1 cellular context compared by ENCODE assay signal in the genomic region with DNA sequence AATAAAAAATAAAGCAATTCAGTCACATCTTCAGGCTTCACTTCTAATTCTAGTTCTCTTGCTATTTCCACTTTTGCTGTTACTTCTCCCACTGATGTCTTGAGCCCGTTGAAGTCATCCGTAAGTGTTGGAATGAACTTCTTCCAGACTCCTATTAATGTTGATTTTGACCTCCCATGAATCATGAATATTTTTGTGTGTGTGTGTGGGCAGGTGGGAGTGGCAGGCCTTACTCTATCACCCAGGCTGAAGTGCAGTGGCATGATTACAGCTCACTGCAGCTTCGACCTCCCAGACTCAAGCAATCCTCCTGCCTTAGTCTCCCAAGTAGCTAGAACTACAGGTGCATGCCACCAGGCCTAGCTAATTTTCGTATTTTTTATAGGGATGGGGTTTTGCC.
TF ChIP-seq lines count a peak whose summit lies in the region.

No MANE protein-coding gene starts in this region.

TF ChIP-seq in IMR-90, 13 proteins besides CTCF, POLR2A, EP300 and RAD21 (continued from another document):
- TF ChIP-seq, protein P1, sequence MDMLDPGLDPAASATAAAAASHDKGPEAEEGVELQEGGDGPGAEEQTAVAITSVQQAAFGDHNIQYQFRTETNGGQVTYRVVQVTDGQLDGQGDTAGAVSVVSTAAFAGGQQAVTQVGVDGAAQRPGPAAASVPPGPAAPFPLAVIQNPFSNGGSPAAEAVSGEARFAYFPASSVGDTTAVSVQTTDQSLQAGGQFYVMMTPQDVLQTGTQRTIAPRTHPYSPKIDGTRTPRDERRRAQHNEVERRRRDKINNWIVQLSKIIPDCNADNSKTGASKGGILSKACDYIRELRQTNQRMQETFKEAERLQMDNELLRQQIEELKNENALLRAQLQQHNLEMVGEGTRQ (IDR thresholded peaks at IDR 0.05; ENCODE audit: low read depth, low read length) = no peak
- TF ChIP-seq MAFK (IDR thresholded peaks at IDR 0.05; ENCODE audit: low read depth, low read length) (no peak), SMC3 (IDR thresholded peaks at IDR 0.05; ENCODE audit: low read depth, low read length) (no peak), RCOR1 (IDR thresholded peaks at IDR 0.05; ENCODE audit: insufficient replicate concordance, low read length) (no peak), NFE2L2 (IDR thresholded peaks at IDR 0.05; ENCODE audit: low read depth, low read length) (no peak), CHD1 (IDR thresholded peaks at IDR 0.05; ENCODE audit: low read depth, low read length) (no peak), CEBPB (IDR thresholded peaks at IDR 0.05; ENCODE audit: low read depth, low read length) (no peak), BHLHE40 (IDR thresholded peaks at IDR 0.05; ENCODE audit: low read depth, low read length) (no peak)
- TF ChIP-seq, protein P2, sequence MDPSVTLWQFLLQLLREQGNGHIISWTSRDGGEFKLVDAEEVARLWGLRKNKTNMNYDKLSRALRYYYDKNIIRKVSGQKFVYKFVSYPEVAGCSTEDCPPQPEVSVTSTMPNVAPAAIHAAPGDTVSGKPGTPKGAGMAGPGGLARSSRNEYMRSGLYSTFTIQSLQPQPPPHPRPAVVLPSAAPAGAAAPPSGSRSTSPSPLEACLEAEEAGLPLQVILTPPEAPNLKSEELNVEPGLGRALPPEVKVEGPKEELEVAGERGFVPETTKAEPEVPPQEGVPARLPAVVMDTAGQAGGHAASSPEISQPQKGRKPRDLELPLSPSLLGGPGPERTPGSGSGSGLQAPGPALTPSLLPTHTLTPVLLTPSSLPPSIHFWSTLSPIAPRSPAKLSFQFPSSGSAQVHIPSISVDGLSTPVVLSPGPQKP (IDR thresholded peaks at IDR 0.05; ENCODE audit: borderline replicate concordance, low read depth, low read length) = no peak
TF ChIP-seq in IMR-90: peak in this region for 0.
